In genomic region chr5:143290115-143290514, GRCh38 we compare ENCODE assay signal across 1 cellular context.
TF ChIP-seq lines count a peak whose summit lies in the region.

No MANE protein-coding gene starts in this region.

TF ChIP-seq in K562, 482 proteins besides CTCF, POLR2A, EP300 and RAD21:
- TF ChIP-seq ZBTB40 (IDR thresholded peaks at IDR 0.05) (peak; percentile 94), ZBTB40 (CRISPR knock-in tag; IDR thresholded peaks at IDR 0.05) (peak; percentile 86), ZZZ3 (IDR thresholded peaks at IDR 0.05) (no peak)
